Comparison of ENCODE assay signal across 3 cellular contexts in the genomic region with DNA sequence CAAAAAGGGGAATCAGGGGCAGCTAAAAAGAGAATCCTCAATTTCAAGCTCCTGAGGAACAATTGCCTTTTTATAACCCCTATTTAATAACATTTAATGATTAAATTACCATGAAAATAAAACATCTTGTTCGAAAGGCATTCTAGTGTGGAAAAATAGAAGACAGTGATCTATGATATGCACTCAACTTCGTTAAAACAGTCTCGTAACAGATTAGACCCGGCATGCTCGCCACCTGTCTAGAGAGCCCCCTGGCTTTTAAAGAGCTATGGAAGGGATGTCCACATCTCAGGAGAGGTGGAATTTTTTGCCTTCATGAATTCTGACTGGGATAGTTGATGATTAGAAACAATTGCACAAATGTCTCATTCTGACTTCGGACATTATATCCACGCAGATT.
"Had no signal": no experiment of that assay in that cellular context is flagged by ENCODE, and none has a peak within 500 bp of the region (broad histone marks: within the 10 kb centered on the region; RNA-seq: fewer than 3 reads in every experiment).

No MANE protein-coding gene starts in this region.

- H3K4me3 ChIP-seq: GM12878 had no signal

- DNase-seq: GDM1, GF-D8 had no signal
